In genomic region chr4:8773124-8773931, GRCh38 we compare ENCODE assay signal across 18 cellular contexts.
DNase-seq lines count a peak whose midpoint lies in the region; ATAC-seq and TF ChIP-seq lines count a peak whose summit lies in the region.
"Had no signal": no experiment of that assay in that cellular context is flagged by ENCODE, and none has a peak within 500 bp of the region (broad histone marks: within the 10 kb centered on the region; RNA-seq: fewer than 3 reads in every experiment).

No MANE protein-coding gene starts in this region.

- no peak overlapping the region for H4K5ac ChIP-seq in H9 (ENCODE audit: insufficient read length, low read depth, low read length)

- no peaks in the 10 kb centered on the region; a peak in 1 of 7 replicates for H3K36me3 Mint-ChIP-seq in H9 (ENCODE audit: insufficient read depth in 1 of 3, low read depth in 3 of 3)
- no peaks in the 10 kb centered on the region for H3K36me3 Mint-ChIP-seq in activated T-cell treated with anti-CD3 and anti-CD28 coated beads, Interleukin-2, amount 50 U/mL, for 72 hours (ENCODE audit: insufficient read depth in 2 of 2)
- no peaks in the 10 kb centered on the region for H3K36me3 Mint-ChIP-seq in activated CD4-positive, alpha-beta T cell treated with anti-CD3 and anti-CD28 coated beads, Interleukin-2, amount 10 ng/mL, durations not matched to agents 7 days and 5 days (ENCODE audit: low read depth)
- H3K36me3 Mint-ChIP-seq: CD8-positive, alpha-beta T cell had no signal

- no peak overlapping the region for H3K9ac ChIP-seq in H9 (ENCODE audit: extremely low read depth, insufficient read length, low read length)
- peak overlapping the region; percentile 57 for H3K9ac ChIP-seq in neuronal stem cell (ENCODE audit: low read depth, low read length, poor library complexity)

- ATAC-seq in left ventricle myocardium superior, result no peak
- ATAC-seq in activated T-cell treated with anti-CD3 and anti-CD28 coated beads, Interleukin-2, amount 50 U/mL, for 72 hours (replicated peaks in 1 of 2), result no peak
- ATAC-seq: CD8-positive, alpha-beta T cell had no signal

- no peak overlapping the region for H4K8ac ChIP-seq in H9 (replicated peaks; ENCODE audit: insufficient read length, low read depth, low read length)
- no peak overlapping the region for H4K8ac ChIP-seq in neuronal stem cell (ENCODE audit: low read depth, low read length)

- no peak overlapping the region for H3K4me3 ChIP-seq in BE2C (ENCODE audit: low read depth, low read length)
- no peak overlapping the region for H3K4me3 ChIP-seq in neuronal stem cell (ENCODE audit: low read length in 2 of 2)

- no peak overlapping the region for H2BK15ac ChIP-seq in H9 (ENCODE audit: low read depth, low read length)
- peak overlapping the region; percentile 97 for H2BK15ac ChIP-seq in neuronal stem cell (ENCODE audit: low read length)

- H3K23me2 ChIP-seq in H9 (ENCODE audit: insufficient read length, low read depth, low read length, poor library complexity, severe bottlenecking), result no peaks in the 10 kb centered on the region

- H2BK20ac ChIP-seq in H9 (ENCODE audit: low read depth, low read length, poor library complexity, severe bottlenecking), result no peak overlapping the region

- intact Hi-C loops in left ventricle myocardium superior (cut with micrococcal nuclease), result no loop called here

- H3K27me3 Mint-ChIP-seq in H9 (ENCODE audit: low read depth), result peaks cover 6% of the 10 kb centered on the region
- no peaks in the 10 kb centered on the region for H3K27me3 Mint-ChIP-seq in activated T-cell treated with anti-CD3 and anti-CD28 coated beads, Interleukin-2, amount 50 U/mL, for 72 hours (ENCODE audit: low read depth)
- no peaks in the 10 kb centered on the region for H3K27me3 Mint-ChIP-seq in activated CD4-positive, alpha-beta T cell treated with anti-CD3 and anti-CD28 coated beads, Interleukin-2, amount 10 ng/mL, durations not matched to agents 7 days and 5 days

- H2AFZ ChIP-seq in H9 (ENCODE audit: low read length) (no peak overlapping the region), neuronal stem cell (ENCODE audit: low read length) (no peak overlapping the region)

- H4K91ac ChIP-seq in H9 (ENCODE audit: insufficient read length, low read depth, low read length), result no peak overlapping the region
- H4K91ac ChIP-seq in neuronal stem cell (ENCODE audit: low read depth, low read length, poor library complexity), result no peak overlapping the region

- TF ChIP-seq CTCF in BE2C (IDR thresholded peaks at IDR 0.05; ENCODE audit: low read depth, low read length) (no peak), H9 (conservative IDR thresholded peaks at IDR 0.05) (no peak)

- no peak overlapping the region for H2AK5ac ChIP-seq in H9 (ENCODE audit: insufficient read length, low read length)
- H2AK5ac ChIP-seq in neuronal stem cell (ENCODE audit: low read depth, low read length), result peak overlapping the region; percentile 63

- no CpG with 5 or more reads among the region's 36 CpGs for WGBS in H9 (ENCODE audit: extremely low coverage, insufficient read length, low lambda C conversion rate)
- WGBS in neuronal stem cell (ENCODE audit: extremely low coverage in 2 of 2, insufficient read length in 2 of 2, insufficient replicate concordance in 1 of 2), 2 donors, result no CpG with 5 or more reads among the region's 36 CpGs

- CTCF ChIA-PET in activated CD4-positive, alpha-beta T cell treated with anti-CD3 and anti-CD28 coated beads, Interleukin-2, amount 10 ng/mL, durations not matched to agents 7 days and 5 days (lab: Charles Lee), result no interaction called here

- H2BK12ac ChIP-seq in H9 (ENCODE audit: insufficient read length, low read depth, low read length), result no peak overlapping the region
- peak overlapping the region; percentile 70 for H2BK12ac ChIP-seq in neuronal stem cell (ENCODE audit: low read length)

- no peaks in the 10 kb centered on the region for H3K27me3 ChIP-seq in BE2C
- H3K27me3 ChIP-seq in H9 (ENCODE audit: insufficient read depth, low read length), result peaks cover 1% of the 10 kb centered on the region; the same call in 1 of the 2 replicates
- H3K27me3 ChIP-seq in neuronal stem cell (ENCODE audit: control insufficient read depth in 3 of 3, insufficient read depth in 3 of 3, low read depth in 1 of 3, low read length in 3 of 3), result peaks cover 0 to 3% (median 0%) of the 10 kb centered on the region in 3 experiments

- H3K79me1 ChIP-seq in H9 (ENCODE audit: insufficient read depth, low read depth, low read length, poor library complexity, severe bottlenecking), result no peaks in the 10 kb centered on the region
- no peaks in the 10 kb centered on the region for H3K79me1 ChIP-seq in neuronal stem cell (ENCODE audit: low read depth, low read length)

- H3K14ac ChIP-seq in H9 (ENCODE audit: insufficient read depth, low read length), result peak overlapping the region; percentile 33; the same call in 1 of the 2 replicates
- peak overlapping the region; percentile 56 for H3K14ac ChIP-seq in neuronal stem cell (ENCODE audit: low read length)

- POLR2A ChIA-PET in activated CD4-positive, alpha-beta T cell treated with anti-CD3 and anti-CD28 coated beads, Interleukin-2, amount 10 ng/mL, durations not matched to agents 7 days and 5 days (lab: Charles Lee), result no interaction called here

- H3K23ac ChIP-seq in H9 (ENCODE audit: insufficient read length, low read depth, low read length) (no peak overlapping the region), neuronal stem cell (ENCODE audit: low read depth, low read length, poor library complexity) (peak overlapping the region; percentile 71)

- H3K27ac Mint-ChIP-seq in H9, result no peak overlapping the region
- no peak overlapping the region for H3K27ac Mint-ChIP-seq in activated T-cell treated with anti-CD3 and anti-CD28 coated beads, Interleukin-2, amount 50 U/mL, for 72 hours
- H3K27ac Mint-ChIP-seq in activated CD4-positive, alpha-beta T cell treated with anti-CD3 and anti-CD28 coated beads, Interleukin-2, amount 10 ng/mL, durations not matched to agents 7 days and 5 days, result no peak overlapping the region
- H3K27ac Mint-ChIP-seq: CD8-positive, alpha-beta T cell; HFFc6 had no signal

- H2BK5ac ChIP-seq in H9 (ENCODE audit: insufficient read length, low read length) (no peak overlapping the region), neuronal stem cell (ENCODE audit: low read length) (no peak overlapping the region)

- H3K4ac ChIP-seq in H9 (ENCODE audit: low read depth, low read length) (no peak overlapping the region), neuronal stem cell (ENCODE audit: low read length) (no peak overlapping the region)

- peaks cover 0 to 3% of the 10 kb centered on the region in 2 experiments; a peak in 1 of 5 replicates for H3K9me3 Mint-ChIP-seq in H9
- H3K9me3 Mint-ChIP-seq in activated T-cell treated with anti-CD3 and anti-CD28 coated beads, Interleukin-2, amount 50 U/mL, for 72 hours, result no peaks in the 10 kb centered on the region
- no peaks in the 10 kb centered on the region for H3K9me3 Mint-ChIP-seq in activated CD4-positive, alpha-beta T cell treated with anti-CD3 and anti-CD28 coated beads, Interleukin-2, amount 10 ng/mL, durations not matched to agents 7 days and 5 days

- H2BK120ac ChIP-seq in H9 (ENCODE audit: low read depth, low read length, poor library complexity, severe bottlenecking), result no peak overlapping the region
- no peak overlapping the region for H2BK120ac ChIP-seq in neuronal stem cell (ENCODE audit: low read depth, low read length)

- H3K4me3 Mint-ChIP-seq in H9, result no peak overlapping the region
- H3K4me3 Mint-ChIP-seq in activated T-cell treated with anti-CD3 and anti-CD28 coated beads, Interleukin-2, amount 50 U/mL, for 72 hours, result no peak overlapping the region
- H3K4me3 Mint-ChIP-seq in activated CD4-positive, alpha-beta T cell treated with anti-CD3 and anti-CD28 coated beads, Interleukin-2, amount 10 ng/mL, durations not matched to agents 7 days and 5 days, result no peak overlapping the region
- H3K4me3 Mint-ChIP-seq: CD8-positive, alpha-beta T cell; HFFc6 had no signal

- H3T11ph ChIP-seq in H9 (ENCODE audit: low read length), result no peak overlapping the region

- H4K20me1 ChIP-seq in H9 (ENCODE audit: control insufficient read depth, insufficient read depth, insufficient read length), result no peaks in the 10 kb centered on the region

- H3K36me3 ChIP-seq in BE2C, result no peaks in the 10 kb centered on the region
- H3K36me3 ChIP-seq in neuronal stem cell (replicated peaks in 1 of 2; ENCODE audit: control insufficient read depth in 2 of 2, insufficient read depth in 2 of 2, low read length in 2 of 2), result no peaks in the 10 kb centered on the region

- H3K4me1 ChIP-seq in BE2C (no peaks in the 10 kb centered on the region), H9 (ENCODE audit: insufficient read depth, low read length) (no peaks in the 10 kb centered on the region; the same call in 1 of the 2 replicates), neuronal stem cell (ENCODE audit: control insufficient read depth in 2 of 2, insufficient read depth in 1 of 2, low read depth in 1 of 2, low read length in 2 of 2) (peaks cover 0 to 7% of the 10 kb centered on the region in 2 donors)

- H3K27ac ChIP-seq in H9 (ENCODE audit: insufficient read length, low read depth, low read length) (no peak overlapping the region), neuronal stem cell (replicated peaks; ENCODE audit: low read length) (no peak overlapping the region)

- H3K9me3 ChIP-seq in BE2C, result no peaks in the 10 kb centered on the region
- H3K9me3 ChIP-seq in H9 (ENCODE audit: control insufficient read depth, low read depth, low read length), result no peaks in the 10 kb centered on the region
- H3K9me3 ChIP-seq in neuronal stem cell (replicated peaks in 1 of 2; ENCODE audit: control insufficient read depth in 2 of 2, insufficient read depth in 1 of 2, low read depth in 1 of 2, low read length in 2 of 2), result no peaks in the 10 kb centered on the region

- H3K18ac ChIP-seq in H9 (ENCODE audit: insufficient read length, low read depth, low read length) (no peak overlapping the region), neuronal stem cell (ENCODE audit: low read length) (peak overlapping the region; percentile 85)

- H3K4me2 ChIP-seq in H9 (ENCODE audit: insufficient read depth, insufficient read length, low read length) (no peak overlapping the region), neuronal stem cell (ENCODE audit: insufficient read depth, low read length, poor library complexity, severe bottlenecking) (no peak overlapping the region)

- H3K4me1 Mint-ChIP-seq in H9, result peaks cover 5 to 16% of the 10 kb centered on the region in 2 experiments
- no peaks in the 10 kb centered on the region for H3K4me1 Mint-ChIP-seq in activated T-cell treated with anti-CD3 and anti-CD28 coated beads, Interleukin-2, amount 50 U/mL, for 72 hours (ENCODE audit: low read depth)
- H3K4me1 Mint-ChIP-seq in activated CD4-positive, alpha-beta T cell treated with anti-CD3 and anti-CD28 coated beads, Interleukin-2, amount 10 ng/mL, durations not matched to agents 7 days and 5 days, result no peaks in the 10 kb centered on the region

- H3K79me2 ChIP-seq in H9 (ENCODE audit: insufficient read depth, low read length), result no peaks in the 10 kb centered on the region

- DNase-seq in BE2C, result peak; percentile 5
- no peak for DNase-seq in H9
- peak; percentile 16 for DNase-seq in left ventricle myocardium superior
- no peak for DNase-seq in neuronal stem cell (ENCODE audit: low spot score)
- no peak for DNase-seq in activated T-cell treated with anti-CD3 and anti-CD28 coated beads, Interleukin-2, amount 50 U/mL, for 72 hours
- no peak for DNase-seq in SK-N-DZ (ENCODE audit: low spot score)
- DNase-seq in activated CD4-positive, alpha-beta T cell treated with anti-CD3 and anti-CD28 coated beads, Interleukin-2, amount 10 ng/mL, durations not matched to agents 7 days and 5 days, result no peak
- DNase-seq in NCI-H2107 (lab: John Stamatoyannopoulos, UW), result no peak
- DNase-seq: ACHN; CD8-positive, alpha-beta T cell; DMS79 treated with DMSO at 0.1 percent for 48 hours; HFFc6; KG1; NCI-H1092; NCI-H1694 treated with DMSO at 0.1 percent for 48 hours; NCI-H446 treated with DMSO at 0.1 percent for 48 hours; NCI-H774; SHP77 had no signal

- no peak overlapping the region for H3K56ac ChIP-seq in H9 (ENCODE audit: insufficient read length, low read depth, low read length)

Comparison
In these comparisons a context has a peak if more than half of its experiments do, and no peak if none do; other contexts are left out.
1. DNase-seq: peak in BE2C (single experiment) and left ventricle myocardium superior (single experiment); none in H9 (single experiment), neuronal stem cell (single experiment), activated T-cell treated with anti-CD3 and anti-CD28 coated beads, Interleukin-2, amount 50 U/mL, for 72 hours (0 of 2), SK-N-DZ (single experiment), activated CD4-positive, alpha-beta T cell treated with anti-CD3 and anti-CD28 coated beads, Interleukin-2, amount 10 ng/mL, durations not matched to agents 7 days and 5 days (single experiment) and NCI-H2107 (single experiment).